25 cellular contexts compared by ENCODE assay signal in genomic region chr15:36867436-36867835, GRCh38.
"Had no signal": no experiment of that assay in that cellular context is flagged by ENCODE, and none has a peak within 500 bp of the region (broad histone marks: within the 10 kb centered on the region; RNA-seq: fewer than 3 reads in every experiment).

No MANE protein-coding gene starts in this region.

- H3K4me1 ChIP-seq: colonic mucosa, esophagus squamous epithelium, gastrocnemius medialis, heart right ventricle, left lung, lower lobe of right lung had no signal

- ATAC-seq: effector memory CD8-positive, alpha-beta T cell; esophagus mucosa; gastrocnemius medialis; heart right ventricle; left cardiac atrium; left lung; left ventricle myocardium superior; lower lobe of right lung; mucosa of descending colon had no signal

- H3K27ac ChIP-seq: colonic mucosa, epithelial cell of prostate, esophagus squamous epithelium, gastrocnemius medialis, heart right ventricle, left lung, lower lobe of right lung had no signal

- H3K36me3 ChIP-seq: colonic mucosa, esophagus squamous epithelium, gastrocnemius medialis, heart right ventricle, left lung, lower lobe of right lung had no signal

- FAIRE-seq: endometrium, islet of Langerhans, keratinocyte had no signal

- H3K27me3 ChIP-seq: colonic mucosa, esophagus squamous epithelium, gastrocnemius medialis, heart right ventricle, left lung had no signal

- H3K4me3 ChIP-seq: colonic mucosa, esophagus squamous epithelium, gastrocnemius medialis, heart right ventricle, left lung, lower lobe of right lung, mucosa of descending colon had no signal

- H3K9me3 ChIP-seq: colonic mucosa, esophagus squamous epithelium, gastrocnemius medialis, heart right ventricle, left lung, lower lobe of right lung, mucosa of descending colon had no signal

- DNase-seq: colonic mucosa; cortex of kidney; effector CD8-positive, alpha-beta T cell; effector memory CD8-positive, alpha-beta T cell; endodermal cell; erythroblast; esophagus squamous epithelium; foreskin melanocyte; gastrocnemius medialis; glutamatergic neuron; head of caudate nucleus; heart right ventricle; hippocampal formation; left cardiac atrium; left lung; left ventricle myocardium superior; lower lobe of right lung; mesenchymal stem cell; mucosa of descending colon; naive B cell had no signal
